ENCODE assay signal across 19 cellular contexts in the genomic region with DNA sequence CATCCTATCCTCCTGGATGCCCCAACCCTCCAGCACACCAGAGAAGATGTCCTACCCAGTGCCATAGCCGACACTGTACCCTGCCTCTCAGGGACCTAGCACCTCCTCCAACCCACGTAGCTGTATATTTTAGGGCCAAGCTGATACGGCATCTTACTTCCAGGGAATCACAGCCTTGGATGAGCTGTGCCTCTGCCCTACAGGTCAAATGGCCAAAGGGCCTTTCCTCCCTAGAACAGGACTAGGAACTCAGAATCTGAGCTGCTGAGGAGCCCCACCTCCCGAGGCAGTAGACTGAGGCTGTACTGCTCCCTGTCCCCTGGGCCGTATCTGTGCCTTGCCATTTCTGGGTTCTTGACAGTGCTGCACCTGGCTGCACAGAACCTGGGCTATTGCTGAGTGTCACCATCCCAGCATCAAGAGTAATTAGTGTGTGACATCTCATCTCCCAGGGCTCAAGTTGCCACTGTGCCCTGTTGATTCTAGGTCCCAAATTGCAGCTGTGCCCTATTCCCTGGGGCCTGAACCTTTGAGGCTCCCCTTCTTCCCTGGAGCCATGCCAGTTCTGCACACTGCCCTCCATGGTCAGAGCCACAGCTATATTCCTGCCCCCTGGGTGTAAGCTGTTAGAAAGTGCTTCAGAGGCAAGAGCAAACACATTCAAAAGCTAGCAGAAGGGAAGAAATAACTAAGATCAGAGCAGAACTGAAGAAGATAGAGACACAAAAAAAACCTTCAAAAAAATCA. TPM values are rescaled to one million over a fixed set of nuclear protein-coding genes. Genes with fewer than 3 reads are reported as not detected.
DNase-seq lines count a peak whose midpoint lies in the region; ATAC-seq and TF ChIP-seq lines count a peak whose summit lies in the region.
"Had no signal": no experiment of that assay in that cellular context is flagged by ENCODE, and none has a peak within 500 bp of the region (broad histone marks: within the 10 kb centered on the region; RNA-seq: fewer than 3 reads in every experiment).

No MANE protein-coding gene starts in this region.

- peak; percentile 24 to 52 for ATAC-seq in natural killer cell treated with Interleukin-12 subunit alpha and Interleukin-12 subunit beta and Interleukin-15 and Interleukin-18, amount 100 ng/mL, for 72 hours
- ATAC-seq in HG03378 (IDR thresholded peaks at IDR 0.05; ENCODE audit: unreplicated experiment): no peak

- TF ChIP-seq CTCF in HEK293 (tag by site-specific recombination; IDR thresholded peaks at IDR 0.05): no peak

- H3K4me3 ChIP-seq in HEK293 (ENCODE audit: low read depth, low read length): no peak overlapping the region
- H3K4me3 ChIP-seq: cardiac muscle cell, SJSA1, upper lobe of left lung had no signal

- DNase-seq in NCI-H1436 (lab: John Stamatoyannopoulos, UW) (peak; percentile 23), NCI-H1436 treated with DMSO at 0.1 percent for 48 hours (lab: John Stamatoyannopoulos, UW) (no peak), RPMI8226 (peak; percentile 87), T-helper 2 cell (no peak), NCI-H1048 (lab: John Stamatoyannopoulos, UW) (no peak)
- DNase-seq in natural killer cell treated with Interleukin-12 subunit alpha and Interleukin-12 subunit beta and Interleukin-15 and Interleukin-18, amount 100 ng/mL, for 72 hours (ENCODE audit: low spot score): no peak
- DNase-seq: activated CD4-positive, CD25-positive, alpha-beta regulatory T cell treated with anti-CD3 and anti-CD28 coated beads, Interleukin-2, amount 50 U/mL, for 72 hours; CD4-positive, CD25-positive, alpha-beta regulatory T cell; effector memory CD4-positive, alpha-beta T cell; EL; hypothalamus; MM.1S; NCI-H446 treated with DMSO at 0.1 percent for 48 hours; small intestine; upper lobe of left lung had no signal

- no peaks in the 10 kb centered on the region for H3K9me3 ChIP-seq in HEK293 (ENCODE audit: control insufficient read depth, insufficient read depth, low read depth, low read length)
- H3K9me3 ChIP-seq: SJSA1 had no signal

- CTCF ChIA-PET in HEK293 (lab: Yijun Ruan, JAX): interaction anchor here (0.7 to 0.9 kb wide), 2 partner anchors 128 to 252 kb away, joined by 3 read pairs; a partner anchor contains a TSS

- peaks cover 20% of the 10 kb centered on the region for H3K36me3 Mint-ChIP-seq in natural killer cell treated with Interleukin-12 subunit alpha and Interleukin-12 subunit beta and Interleukin-15 and Interleukin-18, amount 100 ng/mL, for 72 hours

- H3K27ac ChIP-seq in HEK293 (ENCODE audit: extremely low read depth, low read depth, low read length): no peak overlapping the region
- H3K27ac ChIP-seq: cardiac muscle cell, SJSA1, upper lobe of left lung had no signal

- peaks cover 8% of the 10 kb centered on the region for H3K9me3 Mint-ChIP-seq in natural killer cell treated with Interleukin-12 subunit alpha and Interleukin-12 subunit beta and Interleukin-15 and Interleukin-18, amount 100 ng/mL, for 72 hours

- POLR2A ChIA-PET in HEK293 (lab: Yijun Ruan, JAX): no interaction called here

- H3K4me3 Mint-ChIP-seq in natural killer cell treated with Interleukin-12 subunit alpha and Interleukin-12 subunit beta and Interleukin-15 and Interleukin-18, amount 100 ng/mL, for 72 hours: no peak overlapping the region

- peak overlapping the region in 1 of 2 donors; percentile 70 for H3K27ac Mint-ChIP-seq in natural killer cell treated with Interleukin-12 subunit alpha and Interleukin-12 subunit beta and Interleukin-15 and Interleukin-18, amount 100 ng/mL, for 72 hours
- H3K27ac Mint-ChIP-seq: CD4-positive, CD25-positive, alpha-beta regulatory T cell had no signal

- peaks cover 44 to 61% of the 10 kb centered on the region in 2 donors for H3K4me1 Mint-ChIP-seq in natural killer cell treated with Interleukin-12 subunit alpha and Interleukin-12 subunit beta and Interleukin-15 and Interleukin-18, amount 100 ng/mL, for 72 hours (ENCODE audit: low read depth in 2 of 2)

- no peaks in the 10 kb centered on the region for H3K36me3 ChIP-seq in HEK293 (ENCODE audit: control insufficient read depth in 2 of 2, insufficient read depth in 1 of 2, low read length in 2 of 2)
- H3K36me3 ChIP-seq: cardiac muscle cell, SJSA1, upper lobe of left lung had no signal

- H3K4me1 ChIP-seq in HEK293 (ENCODE audit: control insufficient read depth, insufficient read depth, low read length): peaks cover 11% of the 10 kb centered on the region; the same call in 1 of the 2 replicates

- H3K27me3 Mint-ChIP-seq in natural killer cell treated with Interleukin-12 subunit alpha and Interleukin-12 subunit beta and Interleukin-15 and Interleukin-18, amount 100 ng/mL, for 72 hours: no peaks in the 10 kb centered on the region
- H3K27me3 Mint-ChIP-seq: CD4-positive, CD25-positive, alpha-beta regulatory T cell had no signal

TF ChIP-seq in HEK293, 187 proteins besides CTCF, POLR2A, EP300 and RAD21:
- TF ChIP-seq ZNF600 (tag by site-specific recombination; IDR thresholded peaks at IDR 0.05): peak; percentile 53; the same call in 1 of the 2 replicates
- TF ChIP-seq ZNF76 (tag by site-specific recombination; IDR thresholded peaks at IDR 0.05; ENCODE audit: borderline replicate concordance, low read depth): no peak
- TF ChIP-seq SCRT2 (tag by site-specific recombination; IDR thresholded peaks at IDR 0.05): 0 out of 2 replicates have a peak, but pooled peaks have one; percentile 31
- TF ChIP-seq ZNF585B (tag by site-specific recombination; IDR thresholded peaks at IDR 0.05): no peak
- no peak for TF ChIP-seq ZNF777 (tag by site-specific recombination; IDR thresholded peaks at IDR 0.05; ENCODE audit: borderline replicate concordance)
- no peak for TF ChIP-seq BCL11B (tag by site-specific recombination; IDR thresholded peaks at IDR 0.05; ENCODE audit: low read depth)
- TF ChIP-seq ZIC2 (tag by site-specific recombination; IDR thresholded peaks at IDR 0.05): peak; percentile 68
TF ChIP-seq in HEK293: peak in this region for 3.

RNA-seq across cellular contexts. Expression of a gene that starts 41.0 kb away (rescaled TPM):
- total RNA-seq in natural killer cell treated with Interleukin-12 subunit alpha and Interleukin-12 subunit beta and Interleukin-15 and Interleukin-18, amount 100 ng/mL, for 72 hours: 10 to 100 TPM; 15.6 to 24.0 TPM

Comparison
In these comparisons a context has a peak if more than half of its experiments do, and no peak if none do; other contexts are left out.
1. DNase-seq: peak in NCI-H1436 (single experiment) and RPMI8226 (single experiment); none in NCI-H1436 treated with DMSO at 0.1 percent for 48 hours (single experiment), natural killer cell treated with Interleukin-12 subunit alpha and Interleukin-12 subunit beta and Interleukin-15 and Interleukin-18, amount 100 ng/mL, for 72 hours (single experiment), T-helper 2 cell (0 of 5) and NCI-H1048 (single experiment).